In the genomic region with DNA sequence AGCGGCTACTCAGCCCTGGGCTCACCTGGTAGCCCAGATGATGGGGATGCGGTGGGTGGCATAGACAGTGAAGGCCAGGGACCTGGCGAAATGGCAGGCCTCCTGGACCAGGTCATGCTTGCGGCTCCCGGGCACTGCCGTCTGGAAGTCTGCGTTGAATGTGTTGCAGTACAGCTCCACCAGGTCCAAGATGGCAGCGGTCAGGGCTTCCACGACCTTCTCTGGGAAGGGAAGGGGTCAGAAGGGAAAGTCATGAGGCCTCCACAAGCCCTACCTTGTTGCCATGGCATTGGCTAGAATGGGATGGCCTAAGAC, we compare ENCODE assay signal across 15 cellular contexts.
A peak's percentile ranks its signal among the peaks of the same experiment; 100 is the strongest.
DNase-seq lines count a peak whose midpoint lies in the region; ATAC-seq lines count a peak whose summit lies in the region.
"Had no signal": no experiment of that assay in that cellular context is flagged by ENCODE, and none has a peak within 500 bp of the region (broad histone marks: within the 10 kb centered on the region; RNA-seq: fewer than 3 reads in every experiment).

No MANE protein-coding gene starts in this region.

- peak overlapping the region; percentile 4 for H3K9ac ChIP-seq in NT2/D1 (ENCODE audit: insufficient read length, low read depth)
- no peak overlapping the region for H3K9ac ChIP-seq in subcutaneous abdominal adipose tissue (ENCODE audit: low read length in 5 of 5)

- H3K36me3 Mint-ChIP-seq in memory B cell: peaks cover 32% of the 10 kb centered on the region

- H3K4me3 ChIP-seq in NT2/D1 (ENCODE audit: insufficient read length, low read depth): no peak overlapping the region
- H3K4me3 ChIP-seq in subcutaneous abdominal adipose tissue (ENCODE audit: low read depth in 1 of 5, low read length in 5 of 5): no peak overlapping the region
- H3K4me3 ChIP-seq: HAP-1 had no signal

- no peaks in the 10 kb centered on the region for H3K9me3 Mint-ChIP-seq in memory B cell
- H3K9me3 Mint-ChIP-seq: CD4-positive, alpha-beta memory T cell had no signal

- no peaks in the 10 kb centered on the region for H3K27me3 ChIP-seq in NT2/D1 (ENCODE audit: insufficient read depth, insufficient read length)
- no peaks in the 10 kb centered on the region for H3K27me3 ChIP-seq in subcutaneous abdominal adipose tissue (ENCODE audit: control insufficient read depth in 5 of 5, insufficient read depth in 4 of 5, low read length in 5 of 5)
- H3K27me3 ChIP-seq: BE2C had no signal

- peak overlapping the region; percentile 72 for H3K27ac ChIP-seq in cingulate gyrus (ENCODE audit: low read depth, low read length)
- H3K27ac ChIP-seq in subcutaneous abdominal adipose tissue (ENCODE audit: low read depth, low read length): peak overlapping the region; percentile 16

- no peak overlapping the region for H3K4me3 Mint-ChIP-seq in memory B cell
- H3K4me3 Mint-ChIP-seq: CD4-positive, alpha-beta memory T cell had no signal

- H3K36me3 ChIP-seq in NT2/D1 (ENCODE audit: insufficient read depth, insufficient read length, low read length): peaks cover 36% of the 10 kb centered on the region
- peaks cover 5 to 84% (median 67%) of the 10 kb centered on the region in 5 donors for H3K36me3 ChIP-seq in subcutaneous abdominal adipose tissue (ENCODE audit: control insufficient read depth in 5 of 5, insufficient read depth in 5 of 5, low read length in 5 of 5)

- peak overlapping the region; percentile 98 for H3K27ac Mint-ChIP-seq in memory B cell

- no peaks in the 10 kb centered on the region for H3K27me3 Mint-ChIP-seq in memory B cell
- H3K27me3 Mint-ChIP-seq: CD4-positive, alpha-beta memory T cell had no signal

- peaks cover 39% of the 10 kb centered on the region for H3K4me1 Mint-ChIP-seq in memory B cell

- no peak for ATAC-seq in memory B cell (ENCODE audit: low read depth)

- H3K4me1 ChIP-seq in NT2/D1 (ENCODE audit: insufficient read depth, insufficient read length) (peaks cover 25% of the 10 kb centered on the region), subcutaneous abdominal adipose tissue (ENCODE audit: control insufficient read depth in 5 of 5, insufficient read depth in 5 of 5, low read length in 5 of 5) (peaks cover 3 to 75% (median 15%) of the 10 kb centered on the region in 5 donors)
- H3K4me1 ChIP-seq: BE2C, HAP-1 had no signal

- no peaks in the 10 kb centered on the region for H3K9me3 ChIP-seq in NT2/D1 (ENCODE audit: insufficient read depth, low read length)
- H3K9me3 ChIP-seq in subcutaneous abdominal adipose tissue (ENCODE audit: control insufficient read depth in 5 of 5, low read length in 5 of 5): no peaks in the 10 kb centered on the region
- H3K9me3 ChIP-seq: BE2C, HAP-1 had no signal

- DNase-seq in NT2/D1 (ENCODE audit: low read depth, low spot score) (no peak), memory B cell (ENCODE audit: low spot score in 2 of 2) (no peak), NCI-H526 (lab: John Stamatoyannopoulos, UW) (no peak), iPS-NIHi11 (ENCODE audit: low spot score) (no peak)
- no peak for DNase-seq in activated T-cell treated with anti-CD3 and anti-CD28 coated beads, Interleukin-2, amount 50 U/mL, for 1 hour
- DNase-seq: BE2C; CD4-positive, alpha-beta memory T cell; DND-41; GF-D8; NCI-H1417 treated with DMSO at 0.1 percent for 48 hours; NCI-H2029; NCI-H2171 treated with DMSO at 0.1 percent for 48 hours had no signal
